In the genomic region with DNA sequence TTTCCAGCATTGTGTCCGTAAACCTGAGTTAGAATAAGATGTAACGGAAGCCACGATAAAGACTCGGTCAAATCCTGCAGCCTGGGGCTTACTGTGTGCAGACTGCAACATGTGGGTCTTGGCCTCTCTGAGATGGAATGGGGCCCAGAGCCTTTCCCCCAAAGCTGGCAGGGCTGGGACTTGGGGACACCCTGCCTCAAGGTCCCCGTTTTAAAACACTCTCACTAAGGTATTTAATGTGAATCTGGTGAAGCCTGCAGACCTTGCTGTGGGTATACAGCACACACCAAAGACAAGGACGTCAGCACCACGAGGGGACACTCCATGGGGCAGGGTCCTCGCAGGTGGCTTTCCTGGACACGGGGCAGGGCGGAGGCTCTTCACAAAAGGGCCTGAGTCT, we compare ENCODE assay signal across 1 cellular context.
TF ChIP-seq lines count a peak whose summit lies in the region.

No MANE protein-coding gene starts in this region.

TF ChIP-seq in GM12891, 5 proteins besides CTCF, POLR2A, EP300 and RAD21 (continued from another document):
- no peak for TF ChIP-seq SPI1 (IDR thresholded peaks at IDR 0.05; ENCODE audit: low read depth, low read length)
- TF ChIP-seq POU2F2 (IDR thresholded peaks at IDR 0.05; ENCODE audit: low read depth, low read length): no peak
- TF ChIP-seq POLR2AphosphoS5 (IDR thresholded peaks at IDR 0.05; ENCODE audit: low read depth, low read length): no peak
